In genomic region chr1:232111616-232112015, GRCh38 we compare ENCODE assay signal across 19 cellular contexts.
DNase-seq lines count a peak whose midpoint lies in the region; ATAC-seq and TF ChIP-seq lines count a peak whose summit lies in the region.
"Had no signal": no experiment of that assay in that cellular context is flagged by ENCODE, and none has a peak within 500 bp of the region (broad histone marks: within the 10 kb centered on the region; RNA-seq: fewer than 3 reads in every experiment).

No MANE protein-coding gene starts in this region.

- peaks cover 43% of the 10 kb centered on the region for H3K4me1 Mint-ChIP-seq in neural progenitor cell

- H3K9me3 ChIP-seq in neural progenitor cell (ENCODE audit: low read depth): no peaks in the 10 kb centered on the region

- H3K9ac ChIP-seq in neural progenitor cell: no peak overlapping the region
- H3K9ac ChIP-seq: KMS-11 had no signal

- TF ChIP-seq CTCF in neural progenitor cell (IDR thresholded peaks at IDR 0.05): no peak

- H3K9me3 Mint-ChIP-seq in neural progenitor cell: peaks cover 2% of the 10 kb centered on the region

- H3K4me2 ChIP-seq in neural progenitor cell: peak overlapping the region; percentile 70
- H3K4me2 ChIP-seq: KMS-11 had no signal

- H3K4me3 Mint-ChIP-seq in neural progenitor cell: no peak overlapping the region

- H3K4me3 ChIP-seq in neural progenitor cell: no peak overlapping the region

- peak overlapping the region; percentile 85 for H3K27ac Mint-ChIP-seq in neural progenitor cell

- peak; percentile 29 for DNase-seq in DMS 273 (lab: John Stamatoyannopoulos, UW; ENCODE audit: unreplicated experiment)
- no peak for DNase-seq in DMS 273 treated with DMSO at 0.1 percent for 48 hours (lab: John Stamatoyannopoulos, UW)
- DNase-seq in NCI-H446 treated with DMSO at 0.1 percent for 48 hours (lab: John Stamatoyannopoulos, UW): peak; percentile 10
- peak; percentile 14 for DNase-seq in fibroblast of peridontal ligament (ENCODE audit: extremely low read depth)
- no peak for DNase-seq in neural progenitor cell (ENCODE audit: low spot score)
- no peak for DNase-seq in COLO829 (ENCODE audit: low spot score)
- DNase-seq: DND-41, GDM1, MM.1S, NCI-H1105 treated with DMSO at 0.1 percent for 48 hours, NCI-H1930, NCI-H748 treated with DMSO at 0.1 percent for 48 hours, SHP77 had no signal

- no peak overlapping the region for H2AFZ ChIP-seq in neural progenitor cell (replicated peaks)

- no peaks in the 10 kb centered on the region for H4K20me1 ChIP-seq in neural progenitor cell (ENCODE audit: low read depth)

- no peak for ATAC-seq in GM21723 (IDR thresholded peaks at IDR 0.05; ENCODE audit: unreplicated experiment)
- no peak for ATAC-seq in HG02588 (IDR thresholded peaks at IDR 0.05; ENCODE audit: unreplicated experiment)
- ATAC-seq: HepG2, Panc1 had no signal

- no peaks in the 10 kb centered on the region for H3K36me3 Mint-ChIP-seq in neural progenitor cell

- H3K4me1 ChIP-seq in neural progenitor cell: peaks cover 40% of the 10 kb centered on the region

- no peak overlapping the region for H3K27ac ChIP-seq in neural progenitor cell
- H3K27ac ChIP-seq: 22Rv1, KMS-11 had no signal

- no peaks in the 10 kb centered on the region for H3K79me2 ChIP-seq in neural progenitor cell (ENCODE audit: low read depth)

- peaks cover 13% of the 10 kb centered on the region for H3K27me3 Mint-ChIP-seq in neural progenitor cell (ENCODE audit: insufficient read depth, low read depth)

- H3F3A ChIP-seq in neural progenitor cell (ENCODE audit: low read depth): peaks cover 23% of the 10 kb centered on the region

- H3K36me3 ChIP-seq in neural progenitor cell: no peaks in the 10 kb centered on the region

- H3K27me3 ChIP-seq in neural progenitor cell: no peaks in the 10 kb centered on the region

Comparison
In these comparisons a context has a peak if more than half of its experiments do, and no peak if none do; other contexts are left out.
1. DNase-seq: peak in DMS 273 (single experiment), NCI-H446 treated with DMSO at 0.1 percent for 48 hours (single experiment) and fibroblast of peridontal ligament (single experiment); none in DMS 273 treated with DMSO at 0.1 percent for 48 hours (single experiment), neural progenitor cell (single experiment) and COLO829 (single experiment).